16 cellular contexts compared by ENCODE assay signal in the genomic region with DNA sequence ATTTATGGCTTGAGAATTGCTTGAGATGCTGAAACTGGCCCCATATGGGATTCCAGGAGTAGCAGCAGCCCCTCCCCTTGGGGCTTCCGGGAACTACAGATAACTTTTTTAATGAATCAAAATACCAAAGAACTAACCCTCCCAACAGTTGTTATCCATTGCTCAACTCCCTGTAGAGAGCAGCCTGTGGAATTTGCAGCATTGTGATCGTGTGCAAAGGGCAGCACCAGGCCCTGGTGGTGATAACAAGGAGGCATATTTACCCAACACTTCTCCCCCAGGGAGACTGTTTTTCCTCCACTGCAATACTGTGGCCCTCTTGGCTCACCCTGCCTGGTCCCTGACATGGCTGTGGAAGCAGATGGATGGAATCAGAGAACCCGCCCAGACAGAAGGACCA.
DNase-seq lines count a peak whose midpoint lies in the region; ATAC-seq and TF ChIP-seq lines count a peak whose summit lies in the region.
"Had no signal": no experiment of that assay in that cellular context is flagged by ENCODE, and none has a peak within 500 bp of the region (broad histone marks: within the 10 kb centered on the region; RNA-seq: fewer than 3 reads in every experiment).

No MANE protein-coding gene starts in this region.

- H3K79me2 ChIP-seq in neural progenitor cell (ENCODE audit: low read depth): no peaks in the 10 kb centered on the region

- H3K27ac ChIP-seq in left ventricle myocardium inferior (replicated peaks) (peak overlapping the region; percentile 57), neural progenitor cell (no peak overlapping the region)
- H3K27ac ChIP-seq: 22Rv1, Peyer's patch had no signal

- H3K9me3 Mint-ChIP-seq in neural progenitor cell: no peaks in the 10 kb centered on the region
- H3K9me3 Mint-ChIP-seq: mesothelial cell of epicardium had no signal

- H3K4me3 ChIP-seq in left ventricle myocardium inferior (no peak overlapping the region), neural progenitor cell (no peak overlapping the region)
- H3K4me3 ChIP-seq: Peyer's patch, sigmoid colon had no signal

- intact Hi-C loops in left ventricle myocardium inferior (cut with micrococcal nuclease): no loop called here

- TF ChIP-seq CTCF in left ventricle myocardium inferior (IDR thresholded peaks at IDR 0.05; ENCODE audit: borderline replicate concordance) (no peak), neural progenitor cell (IDR thresholded peaks at IDR 0.05) (no peak)

- DNase-seq in DMS 273 (lab: John Stamatoyannopoulos, UW; ENCODE audit: unreplicated experiment) (peak; percentile 24), DMS 273 treated with DMSO at 0.1 percent for 48 hours (lab: John Stamatoyannopoulos, UW) (no peak), left ventricle myocardium inferior (peak; percentile 42), neural progenitor cell (ENCODE audit: low spot score) (peak; percentile 22), amygdala (lab: John Stamatoyannopoulos, UW) (no peak), HEK293T (ENCODE audit: extremely low spot score) (no peak), NCI-H1048 (lab: John Stamatoyannopoulos, UW) (no peak)
- DNase-seq: cortex of kidney, sigmoid colon, substantia nigra, T-helper 9 cell had no signal

- H3K27me3 Mint-ChIP-seq in neural progenitor cell (ENCODE audit: insufficient read depth, low read depth): peaks cover 14% of the 10 kb centered on the region

- POLR2A ChIA-PET in HEK293T (lab: Yijun Ruan, JAX): no interaction called here

- H3K36me3 Mint-ChIP-seq in neural progenitor cell: no peaks in the 10 kb centered on the region
- H3K36me3 Mint-ChIP-seq: activated naive CD8-positive, alpha-beta T cell; mesothelial cell of epicardium had no signal

- H3K9me3 ChIP-seq in left ventricle myocardium inferior (replicated peaks) (no peaks in the 10 kb centered on the region), neural progenitor cell (ENCODE audit: low read depth) (no peaks in the 10 kb centered on the region)
- H3K9me3 ChIP-seq: Peyer's patch, sigmoid colon had no signal

- CTCF ChIA-PET in HEK293T (lab: Yijun Ruan, JAX): no interaction called here

- H3F3A ChIP-seq in neural progenitor cell (ENCODE audit: low read depth): no peaks in the 10 kb centered on the region

- H4K20me1 ChIP-seq in neural progenitor cell (ENCODE audit: low read depth): no peaks in the 10 kb centered on the region

- no peak overlapping the region for H2AFZ ChIP-seq in neural progenitor cell (replicated peaks)

- no peak overlapping the region for H3K9ac ChIP-seq in neural progenitor cell

- H3K4me1 ChIP-seq in left ventricle myocardium inferior (peaks cover 76% of the 10 kb centered on the region), neural progenitor cell (peaks cover 21% of the 10 kb centered on the region)

- H3K4me1 Mint-ChIP-seq in neural progenitor cell: peaks cover 36% of the 10 kb centered on the region

- ATAC-seq in HG03565 (IDR thresholded peaks at IDR 0.05; ENCODE audit: unreplicated experiment): no peak

- H3K4me3 Mint-ChIP-seq in neural progenitor cell: no peak overlapping the region
- H3K4me3 Mint-ChIP-seq: activated naive CD8-positive, alpha-beta T cell; mesothelial cell of epicardium had no signal

- H3K4me2 ChIP-seq in neural progenitor cell: no peak overlapping the region

- H3K27ac Mint-ChIP-seq in neural progenitor cell: no peak overlapping the region
- H3K27ac Mint-ChIP-seq: activated naive CD8-positive, alpha-beta T cell; mesothelial cell of epicardium had no signal

- no peaks in the 10 kb centered on the region for H3K27me3 ChIP-seq in left ventricle myocardium inferior (ENCODE audit: low read depth)
- H3K27me3 ChIP-seq in neural progenitor cell: no peaks in the 10 kb centered on the region
- H3K27me3 ChIP-seq: Peyer's patch, sigmoid colon had no signal

- H3K36me3 ChIP-seq in left ventricle myocardium inferior (no peaks in the 10 kb centered on the region), neural progenitor cell (no peaks in the 10 kb centered on the region)
- H3K36me3 ChIP-seq: Peyer's patch, sigmoid colon had no signal

TF ChIP-seq in HEK293T, 16 proteins besides CTCF, POLR2A, EP300 and RAD21:
- no peak for TF ChIP-seq CTBP1 (IDR thresholded peaks at IDR 0.05; ENCODE audit: borderline replicate concordance)
- no peak for TF ChIP-seq HDGF (IDR thresholded peaks at IDR 0.05; ENCODE audit: borderline replicate concordance)
- TF ChIP-seq NFRKB (IDR thresholded peaks at IDR 0.05): no peak
- TF ChIP-seq, protein P1, sequence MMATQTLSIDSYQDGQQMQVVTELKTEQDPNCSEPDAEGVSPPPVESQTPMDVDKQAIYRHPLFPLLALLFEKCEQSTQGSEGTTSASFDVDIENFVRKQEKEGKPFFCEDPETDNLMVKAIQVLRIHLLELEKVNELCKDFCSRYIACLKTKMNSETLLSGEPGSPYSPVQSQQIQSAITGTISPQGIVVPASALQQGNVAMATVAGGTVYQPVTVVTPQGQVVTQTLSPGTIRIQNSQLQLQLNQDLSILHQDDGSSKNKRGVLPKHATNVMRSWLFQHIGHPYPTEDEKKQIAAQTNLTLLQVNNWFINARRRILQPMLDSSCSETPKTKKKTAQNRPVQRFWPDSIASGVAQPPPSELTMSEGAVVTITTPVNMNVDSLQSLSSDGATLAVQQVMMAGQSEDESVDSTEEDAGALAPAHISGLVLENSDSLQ (IDR thresholded peaks at IDR 0.05): no peak
- no peak for TF ChIP-seq ZNF384 (IDR thresholded peaks at IDR 0.05)
- no peak for TF ChIP-seq LEF1 (IDR thresholded peaks at IDR 0.05; ENCODE audit: borderline replicate concordance)
- TF ChIP-seq ELF4 (IDR thresholded peaks at IDR 0.05): no peak
- TF ChIP-seq BHLHE40 (IDR thresholded peaks at IDR 0.05; ENCODE audit: borderline replicate concordance): no peak
- TF ChIP-seq SUZ12 (IDR thresholded peaks at IDR 0.05): no peak
- TF ChIP-seq TARDBP (IDR thresholded peaks at IDR 0.05): no peak
- no peak for TF ChIP-seq ARNT (IDR thresholded peaks at IDR 0.05)
- no peak for TF ChIP-seq SP1 (IDR thresholded peaks at IDR 0.05)
- no peak for TF ChIP-seq FOXA1 (IDR thresholded peaks at IDR 0.05)
- TF ChIP-seq L3MBTL2 (conservative IDR thresholded peaks at IDR 0.05): no peak
- no peak for TF ChIP-seq FOXK2 (IDR thresholded peaks at IDR 0.05)
- TF ChIP-seq FOXM1 (IDR thresholded peaks at IDR 0.05; ENCODE audit: borderline replicate concordance): no peak

Comparison
In these comparisons a context has a peak if more than half of its experiments do, and no peak if none do; other contexts are left out.
1. DNase-seq: peak in DMS 273 (single experiment), left ventricle myocardium inferior (single experiment) and neural progenitor cell (single experiment); none in DMS 273 treated with DMSO at 0.1 percent for 48 hours (single experiment), amygdala (0 of 56), HEK293T (single experiment) and NCI-H1048 (single experiment).